In the genomic region with DNA sequence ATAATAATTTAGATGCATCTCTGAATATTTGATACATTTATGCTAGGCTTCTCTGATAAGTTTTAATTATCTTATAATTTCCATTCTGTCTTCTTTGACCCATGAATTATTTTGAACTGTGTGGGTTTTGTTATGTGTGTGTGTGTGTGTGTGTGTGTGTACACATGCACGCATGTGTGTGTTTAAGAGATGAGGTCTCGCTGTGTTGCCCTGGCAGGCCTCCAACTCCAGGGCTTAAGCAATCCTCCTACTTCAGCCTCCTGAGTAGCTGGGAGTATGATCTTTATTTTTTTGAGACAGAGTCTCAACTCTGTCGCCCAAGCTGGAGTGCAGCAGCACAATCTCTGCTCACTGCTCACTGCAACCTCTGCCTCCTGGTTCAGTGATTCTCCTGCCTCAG, we compare ENCODE assay signal across 18 cellular contexts.
DNase-seq lines count a peak whose midpoint lies in the region; ATAC-seq and TF ChIP-seq lines count a peak whose summit lies in the region.
"Had no signal": no experiment of that assay in that cellular context is flagged by ENCODE, and none has a peak within 500 bp of the region (broad histone marks: within the 10 kb centered on the region; RNA-seq: fewer than 3 reads in every experiment).

No MANE protein-coding gene starts in this region.

- H3K4me3 ChIP-seq in cardiac fibroblast (replicated peaks in 1 of 2; ENCODE audit: low read depth in 2 of 2, low read length in 2 of 2) (no peak overlapping the region), left lung (no peak overlapping the region), ovary (no peak overlapping the region), breast epithelium (no peak overlapping the region)
- H3K4me3 ChIP-seq: BLaER1 had no signal

- WGBS in ovary, 3 donors: 50 to 63% (median 60%) methylated on average over 3 of the region's 3 CpGs

- no peaks in the 10 kb centered on the region for H3K36me3 ChIP-seq in left lung
- H3K36me3 ChIP-seq in ovary: no peaks in the 10 kb centered on the region
- H3K36me3 ChIP-seq in breast epithelium: no peaks in the 10 kb centered on the region
- H3K36me3 ChIP-seq: BLaER1 had no signal

- peak; percentile 18 for ATAC-seq in left lung

- intact Hi-C loops in left lung (cut with DNase I): no loop called here
- intact Hi-C loops in ovary (cut with DNase I): no loop called here
- intact Hi-C loops in breast epithelium (cut with DNase I; ENCODE audit: low total_unique reads): no loop called here

- TF ChIP-seq POLR2A in ovary (IDR thresholded peaks at IDR 0.05): no peak
- no peak for TF ChIP-seq POLR2A in breast epithelium (IDR thresholded peaks at IDR 0.05)

- DNase-seq in Daoy (ENCODE audit: low read depth): peak; percentile 56
- DNase-seq in M059J (ENCODE audit: low read depth): peak; percentile 25
- peak; percentile 79 for DNase-seq in cardiac fibroblast (ENCODE audit: low read depth in 2 of 2)
- DNase-seq in left lung: peak in 1 of 2 donors; percentile 27
- DNase-seq in ovary: no peak
- no peak for DNase-seq in dermis blood vessel endothelial cell
- no peak for DNase-seq in breast epithelium (ENCODE audit: low spot score in 2 of 2)
- DNase-seq: activated CD4-positive, alpha-beta T cell treated with anti-CD3 and anti-CD28 coated beads, Interleukin-2, amount 10 ng/mL, durations not matched to agents 24 days and 14 days; activated naive CD4-positive, alpha-beta T cell treated with anti-CD3 and anti-CD28 coated beads for 36 hours; activated T-cell treated with anti-CD3 and anti-CD28 coated beads for 4 hours; DMS79 treated with DMSO at 0.1 percent for 48 hours; MV-4-11; naive B cell; posterior cingulate gyrus; stimulated activated naive CD4-positive, alpha-beta T cell; T-helper 9 cell; trophoblast cell had no signal

- H3K27ac ChIP-seq in left lung (no peak overlapping the region), ovary (no peak overlapping the region), breast epithelium (no peak overlapping the region)
- H3K27ac ChIP-seq: BLaER1 had no signal

- TF ChIP-seq EP300 in ovary (IDR thresholded peaks at IDR 0.05): no peak

- H3K9me3 ChIP-seq in left lung: no peaks in the 10 kb centered on the region
- no peaks in the 10 kb centered on the region for H3K9me3 ChIP-seq in ovary
- no peaks in the 10 kb centered on the region for H3K9me3 ChIP-seq in breast epithelium
- H3K9me3 ChIP-seq: BLaER1 had no signal

- H3K27me3 ChIP-seq in left lung (no peaks in the 10 kb centered on the region), ovary (no peaks in the 10 kb centered on the region), breast epithelium (no peaks in the 10 kb centered on the region)
- H3K27me3 ChIP-seq: BLaER1 had no signal

- H3K4me1 ChIP-seq in left lung: peaks cover 0 to 3% of the 10 kb centered on the region in 2 donors
- no peaks in the 10 kb centered on the region for H3K4me1 ChIP-seq in ovary (ENCODE audit: insufficient read depth)
- H3K4me1 ChIP-seq in breast epithelium: no peaks in the 10 kb centered on the region
- H3K4me1 ChIP-seq: BLaER1 had no signal

- TF ChIP-seq CTCF in cardiac fibroblast (IDR thresholded peaks at IDR 0.05; ENCODE audit: low read depth, low read length): no peak
- TF ChIP-seq CTCF in left lung (IDR thresholded peaks at IDR 0.05): no peak
- TF ChIP-seq CTCF in ovary (IDR thresholded peaks at IDR 0.05): no peak
- no peak for TF ChIP-seq CTCF in breast epithelium (IDR thresholded peaks at IDR 0.05)

Comparison
In these comparisons a context has a peak if more than half of its experiments do, and no peak if none do; other contexts are left out.
1. DNase-seq: peak in Daoy (single experiment), M059J (single experiment) and cardiac fibroblast (2 of 2); none in ovary (0 of 5), dermis blood vessel endothelial cell (single experiment) and breast epithelium (0 of 2).